ENCODE assay signal across 9 cellular contexts in the genomic region with DNA sequence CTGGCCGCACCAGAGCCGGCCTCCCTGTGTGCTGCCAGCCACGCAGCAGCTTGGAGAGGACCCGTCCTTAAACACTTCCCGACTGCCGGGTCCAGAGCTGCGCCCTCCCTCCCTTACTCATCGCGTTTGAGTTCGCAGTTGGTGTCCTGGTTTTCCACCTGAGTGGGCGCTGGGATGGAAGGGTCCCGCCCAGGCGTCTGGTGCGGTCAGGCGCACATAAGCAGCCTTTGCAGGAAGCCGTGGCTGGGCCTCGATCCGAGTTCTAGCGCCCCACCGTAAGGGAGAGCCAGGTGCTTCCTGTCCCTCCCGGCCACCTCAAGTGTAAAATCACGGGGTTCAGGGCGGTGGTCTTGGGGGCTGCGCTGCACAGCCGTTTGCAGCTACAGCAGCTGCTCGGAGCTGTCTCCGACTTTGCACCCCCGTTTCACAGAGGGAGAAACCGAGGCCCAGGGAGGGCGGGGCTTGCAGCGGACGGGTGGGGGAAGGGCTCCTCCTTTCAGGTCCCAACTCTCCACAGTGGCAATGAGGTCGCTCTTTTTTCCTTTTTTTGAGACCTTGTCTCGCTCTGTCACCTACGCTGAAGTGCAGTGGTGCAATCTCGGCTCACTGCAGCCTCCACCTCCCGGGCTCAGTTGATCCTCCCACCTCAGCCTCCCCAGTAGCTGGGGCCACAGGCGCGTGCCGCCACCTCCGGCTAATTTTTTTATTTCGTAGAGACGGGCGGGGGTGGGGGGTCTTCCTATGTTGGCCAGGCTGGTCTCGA. TPM values are rescaled to one million over a fixed set of nuclear protein-coding genes. Genes with fewer than 3 reads are reported as not detected.
DNase-seq lines count a peak whose midpoint lies in the region; ATAC-seq and TF ChIP-seq lines count a peak whose summit lies in the region.
"Had no signal": no experiment of that assay in that cellular context is flagged by ENCODE, and none has a peak within 500 bp of the region (broad histone marks: within the 10 kb centered on the region; RNA-seq: fewer than 3 reads in every experiment).

No MANE protein-coding gene starts in this region.

- ATAC-seq in activated CD8-positive, alpha-beta memory T cell treated with anti-CD3 and anti-CD28 coated beads, Interleukin-2, amount 10 ng/mL, durations not matched to agents 7 days and 5 days = no peak
- no peak for ATAC-seq in thoracic aorta (ENCODE audit: insufficient number of reproducible peaks, low FRiP score, low read depth)
- ATAC-seq in foreskin keratinocyte = no peak

- H3K27ac ChIP-seq in thoracic aorta (no peak overlapping the region), foreskin keratinocyte (no peak overlapping the region)

- intact Hi-C loops in activated CD4-positive, alpha-beta memory T cell treated with anti-CD3 and anti-CD28 coated beads for 36 hours (cut with micrococcal nuclease) = no loop called here

- H3K4me3 Mint-ChIP-seq in activated CD8-positive, alpha-beta memory T cell treated with anti-CD3 and anti-CD28 coated beads, Interleukin-2, amount 10 ng/mL, durations not matched to agents 7 days and 5 days = peak overlapping the region; percentile 53
- H3K4me3 Mint-ChIP-seq in activated CD4-positive, alpha-beta memory T cell treated with anti-CD3 and anti-CD28 coated beads for 36 hours = peak overlapping the region; percentile 64

- H3K9me3 Mint-ChIP-seq in activated CD8-positive, alpha-beta memory T cell treated with anti-CD3 and anti-CD28 coated beads, Interleukin-2, amount 10 ng/mL, durations not matched to agents 7 days and 5 days (ENCODE audit: low read depth) = no peaks in the 10 kb centered on the region
- no peaks in the 10 kb centered on the region for H3K9me3 Mint-ChIP-seq in activated CD4-positive, alpha-beta memory T cell treated with anti-CD3 and anti-CD28 coated beads for 36 hours

- DNase-seq in activated CD8-positive, alpha-beta memory T cell treated with anti-CD3 and anti-CD28 coated beads, Interleukin-2, amount 10 ng/mL, durations not matched to agents 7 days and 5 days = no peak
- no peak for DNase-seq in activated CD8-positive, alpha-beta memory T cell treated with anti-CD3 and anti-CD28 coated beads, Interleukin-2, amount 50 U/mL, for 4 hours
- peak; percentile 17 for DNase-seq in activated CD4-positive, alpha-beta memory T cell treated with anti-CD3 and anti-CD28 coated beads for 36 hours
- DNase-seq in thoracic aorta (ENCODE audit: low spot score) (no peak), OCI-M2 (lab: John Stamatoyannopoulos, UW; ENCODE audit: unreplicated experiment) (no peak), foreskin keratinocyte (no peak), NCI-H1092 treated with DMSO at 0.1 percent for 48 hours (lab: John Stamatoyannopoulos, UW) (no peak)

- H3K27me3 ChIP-seq in thoracic aorta (replicated peaks; ENCODE audit: insufficient read depth) (no peaks in the 10 kb centered on the region), foreskin keratinocyte (no peaks in the 10 kb centered on the region)

- H3K4me1 ChIP-seq in thoracic aorta (ENCODE audit: control insufficient read depth in 1 of 2, low read depth in 2 of 2) (peaks cover 3 to 22% of the 10 kb centered on the region in 2 donors), foreskin keratinocyte (no peaks in the 10 kb centered on the region)

- H3K36me3 ChIP-seq in thoracic aorta = no peaks in the 10 kb centered on the region

- CTCF ChIA-PET in activated CD8-positive, alpha-beta memory T cell treated with anti-CD3 and anti-CD28 coated beads, Interleukin-2, amount 10 ng/mL, durations not matched to agents 7 days and 5 days (lab: Charles Lee) = interaction anchor here (0.7 to 1.1 kb wide), 2 partner anchors 41 to 143 kb away, joined by 3 to 5 read pairs; no protein-coding TSS in a partner anchor
- CTCF ChIA-PET in activated CD4-positive, alpha-beta memory T cell treated with anti-CD3 and anti-CD28 coated beads for 36 hours (lab: Charles Lee) = interaction anchor here (1.0 to 1.2 kb wide), 2 partner anchors 39 to 56 kb away, joined by 3 to 5 read pairs; no protein-coding TSS in a partner anchor

- TF ChIP-seq CTCF in thoracic aorta (IDR thresholded peaks at IDR 0.05) = no peak
- no peak for TF ChIP-seq CTCF in foreskin keratinocyte (conservative IDR thresholded peaks at IDR 0.05)

- peak overlapping the region; percentile 64; the same call in 1 of the 2 replicates for H3K4me3 ChIP-seq in iPS-18c (ENCODE audit: insufficient read depth, low read depth, low read length)
- H3K4me3 ChIP-seq in thoracic aorta = peak overlapping the region; percentile 79

- POLR2A ChIA-PET in activated CD4-positive, alpha-beta memory T cell treated with anti-CD3 and anti-CD28 coated beads for 36 hours (lab: Charles Lee) = no interaction called here

- peaks cover 17% of the 10 kb centered on the region for H3K4me1 Mint-ChIP-seq in activated CD8-positive, alpha-beta memory T cell treated with anti-CD3 and anti-CD28 coated beads, Interleukin-2, amount 10 ng/mL, durations not matched to agents 7 days and 5 days
- peaks cover 15% of the 10 kb centered on the region for H3K4me1 Mint-ChIP-seq in activated CD4-positive, alpha-beta memory T cell treated with anti-CD3 and anti-CD28 coated beads for 36 hours (ENCODE audit: low read depth)

- peaks cover 13% of the 10 kb centered on the region for H3K27me3 Mint-ChIP-seq in activated CD8-positive, alpha-beta memory T cell treated with anti-CD3 and anti-CD28 coated beads, Interleukin-2, amount 10 ng/mL, durations not matched to agents 7 days and 5 days
- peaks cover 4% of the 10 kb centered on the region for H3K27me3 Mint-ChIP-seq in activated CD4-positive, alpha-beta memory T cell treated with anti-CD3 and anti-CD28 coated beads for 36 hours

- H3K27ac Mint-ChIP-seq in activated CD8-positive, alpha-beta memory T cell treated with anti-CD3 and anti-CD28 coated beads, Interleukin-2, amount 10 ng/mL, durations not matched to agents 7 days and 5 days = no peak overlapping the region
- no peak overlapping the region for H3K27ac Mint-ChIP-seq in activated CD4-positive, alpha-beta memory T cell treated with anti-CD3 and anti-CD28 coated beads for 36 hours

- H3K36me3 Mint-ChIP-seq in activated CD8-positive, alpha-beta memory T cell treated with anti-CD3 and anti-CD28 coated beads, Interleukin-2, amount 10 ng/mL, durations not matched to agents 7 days and 5 days = no peaks in the 10 kb centered on the region
- peaks cover 2% of the 10 kb centered on the region for H3K36me3 Mint-ChIP-seq in activated CD4-positive, alpha-beta memory T cell treated with anti-CD3 and anti-CD28 coated beads for 36 hours

- H3K9me3 ChIP-seq in iPS-18c (ENCODE audit: control insufficient read depth, insufficient read depth, low read length) = no peaks in the 10 kb centered on the region
- no peaks in the 10 kb centered on the region for H3K9me3 ChIP-seq in thoracic aorta

RNA-seq across cellular contexts. Expression of a gene that starts 51.3 kb away (rescaled TPM):
- total RNA-seq in activated CD8-positive, alpha-beta memory T cell treated with anti-CD3 and anti-CD28 coated beads, Interleukin-2, amount 10 ng/mL, durations not matched to agents 7 days and 5 days = not detected
- not detected for total RNA-seq in activated CD4-positive, alpha-beta memory T cell treated with anti-CD3 and anti-CD28 coated beads for 36 hours
- total RNA-seq in thoracic aorta (not detected), foreskin keratinocyte (not detected in 2 replicates)
- not detected in 2 replicates for polyA plus RNA-seq in foreskin keratinocyte

RNA-seq across cellular contexts. Expression of a gene that starts 59.5 kb away (rescaled TPM):
- total RNA-seq in activated CD8-positive, alpha-beta memory T cell treated with anti-CD3 and anti-CD28 coated beads, Interleukin-2, amount 10 ng/mL, durations not matched to agents 7 days and 5 days = not detected
- not detected for total RNA-seq in activated CD4-positive, alpha-beta memory T cell treated with anti-CD3 and anti-CD28 coated beads for 36 hours
- not detected for total RNA-seq in thoracic aorta
- total RNA-seq in foreskin keratinocyte = not detected in 2 replicates
- not detected in 2 replicates for polyA plus RNA-seq in foreskin keratinocyte
- total RNA-seq: subcutaneous adipose tissue had no signal
